In the genomic region with DNA sequence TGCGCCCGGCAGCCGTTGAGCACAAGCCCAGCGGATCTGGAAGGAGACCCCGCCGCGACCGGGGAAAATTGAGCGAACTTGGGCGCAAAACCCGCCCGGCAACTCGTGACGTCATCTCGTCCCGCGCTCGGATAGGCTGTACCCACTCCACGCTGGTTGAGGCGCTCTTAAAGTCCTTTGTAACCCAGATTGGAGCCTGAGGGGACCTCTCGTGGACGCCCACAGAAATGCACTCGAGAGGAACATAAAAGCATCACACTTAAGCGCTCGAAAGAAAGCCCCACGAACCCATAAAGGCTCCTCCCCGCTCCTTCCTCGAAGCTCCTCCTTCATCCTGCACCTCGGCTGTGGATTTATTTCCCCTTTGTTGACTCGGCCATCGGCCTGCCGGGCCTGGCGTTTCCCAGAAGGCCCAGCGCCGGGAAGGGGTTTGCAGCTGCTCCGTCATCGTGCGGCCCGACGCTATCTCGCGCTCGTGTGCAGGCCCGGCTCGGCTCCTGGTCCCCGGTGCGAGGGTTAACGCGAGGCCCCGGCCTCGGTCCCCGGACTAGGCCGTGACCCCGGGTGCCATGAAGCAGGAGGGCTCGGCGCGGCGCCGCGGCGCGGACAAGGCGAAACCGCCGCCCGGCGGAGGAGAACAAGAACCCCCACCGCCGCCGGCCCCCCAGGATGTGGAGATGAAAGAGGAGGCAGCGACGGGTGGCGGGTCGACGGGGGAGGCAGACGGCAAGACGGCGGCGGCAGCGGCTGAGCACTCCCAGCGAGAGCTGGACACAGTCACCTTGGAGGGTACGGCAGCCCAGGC, we compare ENCODE assay signal across 1 cellular context.
TF ChIP-seq lines count a peak whose summit lies in the region.

TSS of gene PSMD3 (plus strand) at position 406 of the 805 bp plus-strand sequence. CDS start at position 570, 164 bp downstream.

TF ChIP-seq in HEK293, 187 proteins besides CTCF, POLR2A, EP300 and RAD21 (continued from another document and continues in another):
- TF ChIP-seq, protein P1, sequence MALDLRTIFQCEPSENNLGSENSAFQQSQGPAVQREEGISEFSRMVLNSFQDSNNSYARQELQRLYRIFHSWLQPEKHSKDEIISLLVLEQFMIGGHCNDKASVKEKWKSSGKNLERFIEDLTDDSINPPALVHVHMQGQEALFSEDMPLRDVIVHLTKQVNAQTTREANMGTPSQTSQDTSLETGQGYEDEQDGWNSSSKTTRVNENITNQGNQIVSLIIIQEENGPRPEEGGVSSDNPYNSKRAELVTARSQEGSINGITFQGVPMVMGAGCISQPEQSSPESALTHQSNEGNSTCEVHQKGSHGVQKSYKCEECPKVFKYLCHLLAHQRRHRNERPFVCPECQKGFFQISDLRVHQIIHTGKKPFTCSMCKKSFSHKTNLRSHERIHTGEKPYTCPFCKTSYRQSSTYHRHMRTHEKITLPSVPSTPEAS (tag by site-specific recombination; IDR thresholded peaks at IDR 0.05): peak; percentile 70; the same call in 1 of the 2 replicates
- TF ChIP-seq ZNF610 (tag by site-specific recombination; IDR thresholded peaks at IDR 0.05; ENCODE audit: borderline replicate concordance) (peak; percentile 77; the same call in 1 of the 2 replicates), YY1 (tag by site-specific recombination; IDR thresholded peaks at IDR 0.05) (peak; percentile 90), ZNF24 (tag by site-specific recombination; IDR thresholded peaks at IDR 0.05) (peak; percentile 94), ZNF658 (tag by site-specific recombination; IDR thresholded peaks at IDR 0.05) (no peak), ZNF664 (tag by site-specific recombination; IDR thresholded peaks at IDR 0.05) (peak; percentile 97), ZNF843 (tag by site-specific recombination; IDR thresholded peaks at IDR 0.05) (peak; percentile 71; the same call in 1 of the 2 replicates), PRDM2 (tag by site-specific recombination; IDR thresholded peaks at IDR 0.05; ENCODE audit: borderline replicate concordance) (0 out of 2 replicates have a peak, but pooled peaks have one; percentile 65), HOXC10 (CRISPR knock-in tag; IDR thresholded peaks at IDR 0.05) (peak; percentile 90; the same call in 1 of the 2 replicates), ZNF513 (tag by site-specific recombination; IDR thresholded peaks at IDR 0.05) (peak; percentile 32; the same call in 1 of the 2 replicates), ZNF354C (tag by site-specific recombination; IDR thresholded peaks at IDR 0.05; ENCODE audit: borderline replicate concordance, low read depth) (no peak), ZNF398 (tag by site-specific recombination; IDR thresholded peaks at IDR 0.05) (no peak; the same call in none of the 2 replicates), ZNF239 (tag by site-specific recombination; IDR thresholded peaks at IDR 0.05) (peak; percentile 74; the same call in 1 of the 2 replicates), ZNF580 (tag by site-specific recombination; IDR thresholded peaks at IDR 0.05) (peak; percentile 88), ZNF560 (tag by site-specific recombination; IDR thresholded peaks at IDR 0.05; ENCODE audit: borderline replicate concordance) (no peak), ZNF837 (tag by site-specific recombination; IDR thresholded peaks at IDR 0.05) (no peak), ZNF157 (tag by site-specific recombination; IDR thresholded peaks at IDR 0.05) (peak; percentile 34; the same call in 1 of the 2 replicates), ZNF585B (tag by site-specific recombination; IDR thresholded peaks at IDR 0.05) (peak; percentile 31), ZNF701 (tag by site-specific recombination; IDR thresholded peaks at IDR 0.05) (0 out of 2 replicates have a peak, but pooled peaks have one; percentile 60), ZNF530 (tag by site-specific recombination; IDR thresholded peaks at IDR 0.05; ENCODE audit: low read depth) (no peak), ZEB2 (tag by site-specific recombination; IDR thresholded peaks at IDR 0.05) (peak; percentile 82), ELK4 (IDR thresholded peaks at IDR 0.05; ENCODE audit: borderline replicate concordance, low read depth, low read length) (no peak), ZNF426 (tag by site-specific recombination; IDR thresholded peaks at IDR 0.05) (no peak), ZBTB48 (tag by site-specific recombination; IDR thresholded peaks at IDR 0.05) (peak; percentile 94), ZBTB26 (tag by site-specific recombination; optimal IDR thresholded peaks at IDR 0.05) (peak; percentile 71)
- TF ChIP-seq, protein P2, sequence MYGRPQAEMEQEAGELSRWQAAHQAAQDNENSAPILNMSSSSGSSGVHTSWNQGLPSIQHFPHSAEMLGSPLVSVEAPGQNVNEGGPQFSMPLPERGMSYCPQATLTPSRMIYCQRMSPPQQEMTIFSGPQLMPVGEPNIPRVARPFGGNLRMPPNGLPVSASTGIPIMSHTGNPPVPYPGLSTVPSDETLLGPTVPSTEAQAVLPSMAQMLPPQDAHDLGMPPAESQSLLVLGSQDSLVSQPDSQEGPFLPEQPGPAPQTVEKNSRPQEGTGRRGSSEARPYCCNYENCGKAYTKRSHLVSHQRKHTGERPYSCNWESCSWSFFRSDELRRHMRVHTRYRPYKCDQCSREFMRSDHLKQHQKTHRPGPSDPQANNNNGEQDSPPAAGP (tag by site-specific recombination; IDR thresholded peaks at IDR 0.05): peak; percentile 81
- TF ChIP-seq, protein P3, sequence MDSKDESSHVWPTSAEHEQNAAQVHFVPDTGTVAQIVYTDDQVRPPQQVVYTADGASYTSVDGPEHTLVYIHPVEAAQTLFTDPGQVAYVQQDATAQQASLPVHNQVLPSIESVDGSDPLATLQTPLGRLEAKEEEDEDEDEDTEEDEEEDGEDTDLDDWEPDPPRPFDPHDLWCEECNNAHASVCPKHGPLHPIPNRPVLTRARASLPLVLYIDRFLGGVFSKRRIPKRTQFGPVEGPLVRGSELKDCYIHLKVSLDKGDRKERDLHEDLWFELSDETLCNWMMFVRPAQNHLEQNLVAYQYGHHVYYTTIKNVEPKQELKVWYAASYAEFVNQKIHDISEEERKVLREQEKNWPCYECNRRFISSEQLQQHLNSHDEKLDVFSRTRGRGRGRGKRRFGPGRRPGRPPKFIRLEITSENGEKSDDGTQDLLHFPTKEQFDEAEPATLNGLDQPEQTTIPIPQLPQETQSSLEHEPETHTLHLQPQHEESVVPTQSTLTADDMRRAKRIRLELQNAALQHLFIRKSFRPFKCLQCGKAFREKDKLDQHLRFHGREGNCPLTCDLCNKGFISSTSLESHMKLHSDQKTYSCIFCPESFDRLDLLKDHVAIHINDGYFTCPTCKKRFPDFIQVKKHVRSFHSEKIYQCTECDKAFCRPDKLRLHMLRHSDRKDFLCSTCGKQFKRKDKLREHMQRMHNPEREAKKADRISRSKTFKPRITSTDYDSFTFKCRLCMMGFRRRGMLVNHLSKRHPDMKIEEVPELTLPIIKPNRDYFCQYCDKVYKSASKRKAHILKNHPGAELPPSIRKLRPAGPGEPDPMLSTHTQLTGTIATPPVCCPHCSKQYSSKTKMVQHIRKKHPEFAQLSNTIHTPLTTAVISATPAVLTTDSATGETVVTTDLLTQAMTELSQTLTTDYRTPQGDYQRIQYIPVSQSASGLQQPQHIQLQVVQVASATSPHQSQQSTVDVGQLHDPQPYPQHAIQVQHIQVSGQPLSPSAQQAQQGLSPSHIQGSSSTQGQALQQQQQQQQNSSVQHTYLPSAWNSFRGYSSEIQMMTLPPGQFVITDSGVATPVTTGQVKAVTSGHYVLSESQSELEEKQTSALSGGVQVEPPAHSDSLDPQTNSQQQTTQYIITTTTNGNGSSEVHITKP (tag by site-specific recombination; IDR thresholded peaks at IDR 0.05): peak; percentile 40
- TF ChIP-seq, protein P4, sequence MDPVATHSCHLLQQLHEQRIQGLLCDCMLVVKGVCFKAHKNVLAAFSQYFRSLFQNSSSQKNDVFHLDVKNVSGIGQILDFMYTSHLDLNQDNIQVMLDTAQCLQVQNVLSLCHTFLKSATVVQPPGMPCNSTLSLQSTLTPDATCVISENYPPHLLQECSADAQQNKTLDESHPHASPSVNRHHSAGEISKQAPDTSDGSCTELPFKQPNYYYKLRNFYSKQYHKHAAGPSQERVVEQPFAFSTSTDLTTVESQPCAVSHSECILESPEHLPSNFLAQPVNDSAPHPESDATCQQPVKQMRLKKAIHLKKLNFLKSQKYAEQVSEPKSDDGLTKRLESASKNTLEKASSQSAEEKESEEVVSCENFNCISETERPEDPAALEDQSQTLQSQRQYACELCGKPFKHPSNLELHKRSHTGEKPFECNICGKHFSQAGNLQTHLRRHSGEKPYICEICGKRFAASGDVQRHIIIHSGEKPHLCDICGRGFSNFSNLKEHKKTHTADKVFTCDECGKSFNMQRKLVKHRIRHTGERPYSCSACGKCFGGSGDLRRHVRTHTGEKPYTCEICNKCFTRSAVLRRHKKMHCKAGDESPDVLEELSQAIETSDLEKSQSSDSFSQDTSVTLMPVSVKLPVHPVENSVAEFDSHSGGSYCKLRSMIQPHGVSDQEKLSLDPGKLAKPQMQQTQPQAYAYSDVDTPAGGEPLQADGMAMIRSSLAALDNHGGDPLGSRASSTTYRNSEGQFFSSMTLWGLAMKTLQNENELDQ (tag by site-specific recombination; IDR thresholded peaks at IDR 0.05; ENCODE audit: low read depth): no peak
